ENCODE assay signal across 1 cellular context in the genomic region with DNA sequence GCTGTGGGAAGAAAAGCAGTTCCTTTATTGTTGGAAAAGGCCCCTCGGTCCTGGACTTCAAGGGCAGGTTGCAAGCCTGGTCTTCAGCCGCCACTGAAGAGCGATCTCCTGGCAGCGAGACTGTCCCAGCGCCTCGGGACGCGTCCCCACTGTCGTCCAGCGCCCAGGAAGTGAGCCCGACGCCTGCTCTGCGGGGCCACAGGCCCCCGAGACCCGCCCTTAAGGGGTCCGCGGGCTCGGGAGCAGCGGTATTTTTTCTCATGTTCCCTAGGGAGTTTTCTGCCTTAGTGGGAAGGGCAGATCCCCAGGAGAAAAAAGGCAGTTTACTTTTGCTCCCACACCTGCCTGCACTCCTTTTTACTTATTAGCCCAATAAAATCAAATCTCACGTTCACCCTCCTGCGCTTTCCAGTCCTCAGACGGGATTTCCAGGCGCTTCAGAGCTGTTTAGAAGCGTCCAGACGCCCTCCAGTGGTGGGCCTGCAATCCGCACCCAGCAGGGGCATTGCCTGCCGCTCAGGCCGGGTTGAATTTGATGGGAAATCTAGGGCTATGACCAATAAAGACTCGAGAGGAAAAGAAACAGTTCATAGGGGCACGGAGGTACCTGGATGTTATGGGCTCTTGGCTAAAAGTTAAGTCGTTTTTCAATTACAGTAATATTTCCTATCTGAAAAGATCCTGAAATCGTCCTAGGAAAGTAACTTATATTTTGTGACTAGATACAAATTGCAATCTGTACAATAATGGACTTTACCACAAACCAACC.
TF ChIP-seq lines count a peak whose summit lies in the region.

No MANE protein-coding gene starts in this region.

TF ChIP-seq in A549, 52 proteins besides CTCF, POLR2A, EP300 and RAD21 (continued from another document):
- TF ChIP-seq, protein P1, sequence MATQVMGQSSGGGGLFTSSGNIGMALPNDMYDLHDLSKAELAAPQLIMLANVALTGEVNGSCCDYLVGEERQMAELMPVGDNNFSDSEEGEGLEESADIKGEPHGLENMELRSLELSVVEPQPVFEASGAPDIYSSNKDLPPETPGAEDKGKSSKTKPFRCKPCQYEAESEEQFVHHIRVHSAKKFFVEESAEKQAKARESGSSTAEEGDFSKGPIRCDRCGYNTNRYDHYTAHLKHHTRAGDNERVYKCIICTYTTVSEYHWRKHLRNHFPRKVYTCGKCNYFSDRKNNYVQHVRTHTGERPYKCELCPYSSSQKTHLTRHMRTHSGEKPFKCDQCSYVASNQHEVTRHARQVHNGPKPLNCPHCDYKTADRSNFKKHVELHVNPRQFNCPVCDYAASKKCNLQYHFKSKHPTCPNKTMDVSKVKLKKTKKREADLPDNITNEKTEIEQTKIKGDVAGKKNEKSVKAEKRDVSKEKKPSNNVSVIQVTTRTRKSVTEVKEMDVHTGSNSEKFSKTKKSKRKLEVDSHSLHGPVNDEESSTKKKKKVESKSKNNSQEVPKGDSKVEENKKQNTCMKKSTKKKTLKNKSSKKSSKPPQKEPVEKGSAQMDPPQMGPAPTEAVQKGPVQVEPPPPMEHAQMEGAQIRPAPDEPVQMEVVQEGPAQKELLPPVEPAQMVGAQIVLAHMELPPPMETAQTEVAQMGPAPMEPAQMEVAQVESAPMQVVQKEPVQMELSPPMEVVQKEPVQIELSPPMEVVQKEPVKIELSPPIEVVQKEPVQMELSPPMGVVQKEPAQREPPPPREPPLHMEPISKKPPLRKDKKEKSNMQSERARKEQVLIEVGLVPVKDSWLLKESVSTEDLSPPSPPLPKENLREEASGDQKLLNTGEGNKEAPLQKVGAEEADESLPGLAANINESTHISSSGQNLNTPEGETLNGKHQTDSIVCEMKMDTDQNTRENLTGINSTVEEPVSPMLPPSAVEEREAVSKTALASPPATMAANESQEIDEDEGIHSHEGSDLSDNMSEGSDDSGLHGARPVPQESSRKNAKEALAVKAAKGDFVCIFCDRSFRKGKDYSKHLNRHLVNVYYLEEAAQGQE (IDR thresholded peaks at IDR 0.05), result peak; percentile 65
